17 cellular contexts compared by ENCODE assay signal in genomic region chr15:92932946-92933649, GRCh38. TPM values are rescaled to one million over a fixed set of nuclear protein-coding genes. Genes with fewer than 3 reads are reported as not detected.
DNase-seq lines count a peak whose midpoint lies in the region; ATAC-seq, FAIRE-seq and TF ChIP-seq lines count a peak whose summit lies in the region.
"Had no signal": no experiment of that assay in that cellular context is flagged by ENCODE, and none has a peak within 500 bp of the region (broad histone marks: within the 10 kb centered on the region; RNA-seq: fewer than 3 reads in every experiment).

No MANE protein-coding gene starts in this region.

- H3K27me3 Mint-ChIP-seq in activated CD4-positive, alpha-beta memory T cell treated with anti-CD3 and anti-CD28 coated beads for 36 hours = no peaks in the 10 kb centered on the region
- no peaks in the 10 kb centered on the region for H3K27me3 Mint-ChIP-seq in activated CD4-positive, alpha-beta memory T cell treated with anti-CD3 and anti-CD28 coated beads, Interleukin-2, amount 10 ng/mL, durations not matched to agents 7 days and 5 days
- H3K27me3 Mint-ChIP-seq in activated CD8-positive, alpha-beta T cell treated with anti-CD3 and anti-CD28 coated beads, Interleukin-2, amount 10 ng/mL, durations not matched to agents 7 days and 5 days (ENCODE audit: low read depth) = no peaks in the 10 kb centered on the region

- intact Hi-C loops in activated CD4-positive, alpha-beta memory T cell treated with anti-CD3 and anti-CD28 coated beads for 36 hours (cut with micrococcal nuclease) = no loop called here

- no peak overlapping the region for H3K9ac ChIP-seq in parathyroid adenoma

- no peak for DNase-seq in activated CD4-positive, alpha-beta memory T cell treated with anti-CD3 and anti-CD28 coated beads for 36 hours
- DNase-seq in activated CD4-positive, alpha-beta memory T cell treated with anti-CD3 and anti-CD28 coated beads, Interleukin-2, amount 10 ng/mL, durations not matched to agents 7 days and 5 days = no peak
- no peak for DNase-seq in activated CD8-positive, alpha-beta T cell treated with anti-CD3 and anti-CD28 coated beads, Interleukin-2, amount 10 ng/mL, durations not matched to agents 7 days and 5 days
- DNase-seq in GM19238 (ENCODE audit: insufficient read length, low spot score) (no peak), GM19239 (ENCODE audit: insufficient read length, low spot score) (no peak)
- DNase-seq: activated CD4-positive, CD25-positive, alpha-beta regulatory T cell treated with anti-CD3 and anti-CD28 coated beads, Interleukin-2, amount 50 U/mL, for 72 hours; activated gamma-delta T cell treated with Interleukin-2 at 50 U/mL for 16 hours; effector CD8-positive, alpha-beta T cell; midbrain; NCI-H1417 treated with DMSO at 0.1 percent for 48 hours; NCI-H748 treated with DMSO at 0.1 percent for 48 hours; retina; stimulated activated CD8-positive, alpha-beta memory T cell treated with anti-CD3 and anti-CD28 coated beads, Interleukin-4, amount 100 ng/mL, for 48 hours had no signal

- CTCF ChIA-PET in activated CD4-positive, alpha-beta memory T cell treated with anti-CD3 and anti-CD28 coated beads for 36 hours (lab: Charles Lee) = interaction anchor here (0.5 to 0.9 kb wide), 2 partner anchors 67 to 97 kb away, joined by 3 read pairs; no protein-coding TSS in a partner anchor
- CTCF ChIA-PET in activated CD4-positive, alpha-beta memory T cell treated with anti-CD3 and anti-CD28 coated beads, Interleukin-2, amount 10 ng/mL, durations not matched to agents 7 days and 5 days (lab: Charles Lee) = interaction anchor here (0.7 to 2.4 kb wide), 6 partner anchors 9 to 136 kb away, joined by 3 to 14 read pairs (median 3); no protein-coding TSS in a partner anchor
- CTCF ChIA-PET in activated CD8-positive, alpha-beta T cell treated with anti-CD3 and anti-CD28 coated beads, Interleukin-2, amount 10 ng/mL, durations not matched to agents 7 days and 5 days (lab: Charles Lee) = interaction anchor here (1.0 to 2.9 kb wide), 5 partner anchors 15 to 136 kb away, joined by 4 to 9 read pairs (median 5); no protein-coding TSS in a partner anchor

- POLR2A ChIA-PET in activated CD4-positive, alpha-beta memory T cell treated with anti-CD3 and anti-CD28 coated beads for 36 hours (lab: Charles Lee) = interaction anchor here (0.7 kb wide), 1 partner anchor 26 kb away, joined by 3 read pairs; no protein-coding TSS in a partner anchor
- POLR2A ChIA-PET in activated CD4-positive, alpha-beta memory T cell treated with anti-CD3 and anti-CD28 coated beads, Interleukin-2, amount 10 ng/mL, durations not matched to agents 7 days and 5 days (lab: Charles Lee) = interaction anchor here (1.2 kb wide), 1 partner anchor 9 kb away, joined by 4 read pairs; no protein-coding TSS in a partner anchor
- POLR2A ChIA-PET in activated CD8-positive, alpha-beta T cell treated with anti-CD3 and anti-CD28 coated beads, Interleukin-2, amount 10 ng/mL, durations not matched to agents 7 days and 5 days (lab: Charles Lee) = interaction anchor here (0.6 to 1.1 kb wide), 2 partner anchors 10 to 147 kb away, joined by 3 read pairs; no protein-coding TSS in a partner anchor

- no peaks in the 10 kb centered on the region for H3K36me3 ChIP-seq in parathyroid adenoma (ENCODE audit: control insufficient read depth, insufficient read depth, low read length)

- no peaks in the 10 kb centered on the region for H3K9me3 Mint-ChIP-seq in activated CD4-positive, alpha-beta memory T cell treated with anti-CD3 and anti-CD28 coated beads for 36 hours
- no peaks in the 10 kb centered on the region for H3K9me3 Mint-ChIP-seq in activated CD4-positive, alpha-beta memory T cell treated with anti-CD3 and anti-CD28 coated beads, Interleukin-2, amount 10 ng/mL, durations not matched to agents 7 days and 5 days
- H3K9me3 Mint-ChIP-seq in activated CD8-positive, alpha-beta T cell treated with anti-CD3 and anti-CD28 coated beads, Interleukin-2, amount 10 ng/mL, durations not matched to agents 7 days and 5 days (ENCODE audit: insufficient read depth) = no peaks in the 10 kb centered on the region

- peaks cover 72% of the 10 kb centered on the region for H3K4me1 Mint-ChIP-seq in activated CD4-positive, alpha-beta memory T cell treated with anti-CD3 and anti-CD28 coated beads for 36 hours (ENCODE audit: low read depth)
- H3K4me1 Mint-ChIP-seq in activated CD4-positive, alpha-beta memory T cell treated with anti-CD3 and anti-CD28 coated beads, Interleukin-2, amount 10 ng/mL, durations not matched to agents 7 days and 5 days = peaks cover 50% of the 10 kb centered on the region
- peaks cover 39% of the 10 kb centered on the region for H3K4me1 Mint-ChIP-seq in activated CD8-positive, alpha-beta T cell treated with anti-CD3 and anti-CD28 coated beads, Interleukin-2, amount 10 ng/mL, durations not matched to agents 7 days and 5 days (ENCODE audit: low read depth)

- no peak overlapping the region for H3K4me3 Mint-ChIP-seq in activated CD4-positive, alpha-beta memory T cell treated with anti-CD3 and anti-CD28 coated beads for 36 hours
- no peak overlapping the region for H3K4me3 Mint-ChIP-seq in activated CD4-positive, alpha-beta memory T cell treated with anti-CD3 and anti-CD28 coated beads, Interleukin-2, amount 10 ng/mL, durations not matched to agents 7 days and 5 days
- no peak overlapping the region for H3K4me3 Mint-ChIP-seq in activated CD8-positive, alpha-beta T cell treated with anti-CD3 and anti-CD28 coated beads, Interleukin-2, amount 10 ng/mL, durations not matched to agents 7 days and 5 days

- no peaks in the 10 kb centered on the region for H3K27me3 ChIP-seq in parathyroid adenoma (ENCODE audit: control insufficient read depth, insufficient read depth, low read length)

- H3K36me3 Mint-ChIP-seq in activated CD4-positive, alpha-beta memory T cell treated with anti-CD3 and anti-CD28 coated beads for 36 hours = peaks cover 71% of the 10 kb centered on the region
- H3K36me3 Mint-ChIP-seq in activated CD4-positive, alpha-beta memory T cell treated with anti-CD3 and anti-CD28 coated beads, Interleukin-2, amount 10 ng/mL, durations not matched to agents 7 days and 5 days (ENCODE audit: low read depth) = peaks cover 89% of the 10 kb centered on the region
- H3K36me3 Mint-ChIP-seq in activated CD8-positive, alpha-beta T cell treated with anti-CD3 and anti-CD28 coated beads, Interleukin-2, amount 10 ng/mL, durations not matched to agents 7 days and 5 days (ENCODE audit: low read depth) = peaks cover 84% of the 10 kb centered on the region

- peak overlapping the region; percentile 12 for H3K4me3 ChIP-seq in parathyroid adenoma (ENCODE audit: low read depth, low read length)

- H3K9me3 ChIP-seq in parathyroid adenoma (ENCODE audit: control insufficient read depth, low read length) = no peaks in the 10 kb centered on the region

- H3K79me2 ChIP-seq in parathyroid adenoma = peaks cover 10% of the 10 kb centered on the region

- H2AFZ ChIP-seq in parathyroid adenoma = no peak overlapping the region

- FAIRE-seq in endometrium (lab: Jason Lieb, UNC) (peak; percentile 74), GM19239 (lab: Jason Lieb, UNC) (no peak)
- FAIRE-seq: A204.1 had no signal

- no peak for ATAC-seq in activated CD8-positive, alpha-beta T cell treated with anti-CD3 and anti-CD28 coated beads, Interleukin-2, amount 10 ng/mL, durations not matched to agents 7 days and 5 days
- no peak for ATAC-seq in SK-N-SH treated with all-trans-retinoic acid at 6 μM for 48 hours

- peak overlapping the region; percentile 37 for H3K4me2 ChIP-seq in parathyroid adenoma (ENCODE audit: low read length)

- H3K27ac Mint-ChIP-seq in activated CD4-positive, alpha-beta memory T cell treated with anti-CD3 and anti-CD28 coated beads for 36 hours = peak overlapping the region; percentile 67
- H3K27ac Mint-ChIP-seq in activated CD4-positive, alpha-beta memory T cell treated with anti-CD3 and anti-CD28 coated beads, Interleukin-2, amount 10 ng/mL, durations not matched to agents 7 days and 5 days = no peak overlapping the region
- peak overlapping the region; percentile 40 for H3K27ac Mint-ChIP-seq in activated CD8-positive, alpha-beta T cell treated with anti-CD3 and anti-CD28 coated beads, Interleukin-2, amount 10 ng/mL, durations not matched to agents 7 days and 5 days

- no peaks in the 10 kb centered on the region for H3K4me1 ChIP-seq in parathyroid adenoma

- no peak for TF ChIP-seq CTCF in parathyroid adenoma (IDR thresholded peaks at IDR 0.05)

- peak overlapping the region; percentile 45 for H3K27ac ChIP-seq in parathyroid adenoma

TF ChIP-seq in SK-N-SH treated with all-trans-retinoic acid at 6 μM for 48 hours, 23 proteins besides CTCF, POLR2A, EP300 and RAD21 (continues in another document):
- TF ChIP-seq ESRRG (CRISPR knock-in tag; IDR thresholded peaks at IDR 0.05) (no peak), ZFP3 (CRISPR knock-in tag; IDR thresholded peaks at IDR 0.05) (no peak), ZFP30 (CRISPR knock-in tag; IDR thresholded peaks at IDR 0.05) (no peak), GLIS3 (CRISPR knock-in tag; IDR thresholded peaks at IDR 0.05) (no peak), POU6F1 (CRISPR knock-in tag; IDR thresholded peaks at IDR 0.05; ENCODE audit: borderline replicate concordance, low read depth) (no peak)

RNA-seq across cellular contexts. Expression of gene CHD2, which starts 33.0 kb away (rescaled TPM):
- 100 to 1,000 TPM; 113 to 121 TPM for total RNA-seq in activated CD4-positive, alpha-beta memory T cell treated with anti-CD3 and anti-CD28 coated beads for 36 hours
- 100 to 1,000 TPM; 141 to 155 TPM for total RNA-seq in activated CD4-positive, alpha-beta memory T cell treated with anti-CD3 and anti-CD28 coated beads, Interleukin-2, amount 10 ng/mL, durations not matched to agents 7 days and 5 days
- 100 to 1,000 TPM; 137 to 144 TPM for total RNA-seq in activated CD8-positive, alpha-beta T cell treated with anti-CD3 and anti-CD28 coated beads, Interleukin-2, amount 10 ng/mL, durations not matched to agents 7 days and 5 days
